ENCODE assay signal across 31 cellular contexts in the genomic region with DNA sequence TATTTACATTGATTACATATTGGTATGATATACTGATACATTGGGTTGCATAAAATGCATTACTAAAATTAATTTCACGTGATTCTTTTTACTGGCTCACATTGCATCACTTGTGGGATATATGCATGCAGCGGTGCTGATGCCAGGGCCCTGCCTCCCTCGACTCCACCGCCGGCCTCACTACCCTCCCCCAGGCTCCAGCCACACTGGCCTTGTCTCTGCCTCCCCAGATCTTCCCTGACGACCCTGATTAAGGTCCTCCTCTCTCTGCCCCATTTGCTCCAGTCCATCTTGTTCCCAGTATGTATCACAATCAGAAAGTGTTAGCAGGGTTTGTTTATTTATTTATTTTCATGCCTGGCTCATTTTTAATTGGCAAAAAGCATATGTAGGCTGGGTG.
"Had no signal": no experiment of that assay in that cellular context is flagged by ENCODE, and none has a peak within 500 bp of the region (broad histone marks: within the 10 kb centered on the region; RNA-seq: fewer than 3 reads in every experiment).

No MANE protein-coding gene starts in this region.

- H3K4me1 ChIP-seq: adrenal gland, breast epithelium, foreskin keratinocyte had no signal

- H3K36me3 Mint-ChIP-seq: activated naive CD4-positive, alpha-beta T cell treated with anti-CD3 and anti-CD28 coated beads, Interleukin-2, amount 50 U/mL, for 24 hours; activated naive CD8-positive, alpha-beta T cell treated with anti-CD3 and anti-CD28 coated beads for 36 hours; brain had no signal

- H3K4me3 Mint-ChIP-seq: activated CD8-positive, alpha-beta T cell treated with anti-CD3 and anti-CD28 coated beads for 36 hours; activated naive CD4-positive, alpha-beta T cell treated with anti-CD3 and anti-CD28 coated beads for 36 hours; activated naive CD4-positive, alpha-beta T cell treated with anti-CD3 and anti-CD28 coated beads, Interleukin-2, amount 50 U/mL, for 24 hours; activated naive CD8-positive, alpha-beta T cell treated with anti-CD3 and anti-CD28 coated beads for 36 hours; activated naive CD8-positive, alpha-beta T cell treated with anti-CD3 and anti-CD28 coated beads, Interleukin-2, amount 50 U/mL, for 24 hours; activated T-cell treated with anti-CD3 and anti-CD28 coated beads, Interleukin-2, amount 50 U/mL, for 4 hours; activated T-helper 17 cell treated with anti-CD3 and anti-CD28 coated beads, Interleukin-2, amount 50 U/mL, for 72 hours; brain; central memory CD8-positive, alpha-beta T cell; effector memory CD8-positive, alpha-beta T cell had no signal

- H3K27ac Mint-ChIP-seq: activated CD8-positive, alpha-beta T cell treated with anti-CD3 and anti-CD28 coated beads for 36 hours; activated naive CD4-positive, alpha-beta T cell treated with anti-CD3 and anti-CD28 coated beads for 36 hours; activated naive CD4-positive, alpha-beta T cell treated with anti-CD3 and anti-CD28 coated beads, Interleukin-2, amount 50 U/mL, for 24 hours; activated naive CD8-positive, alpha-beta T cell treated with anti-CD3 and anti-CD28 coated beads for 36 hours; activated naive CD8-positive, alpha-beta T cell treated with anti-CD3 and anti-CD28 coated beads, Interleukin-2, amount 50 U/mL, for 24 hours; activated T-helper 17 cell treated with anti-CD3 and anti-CD28 coated beads, Interleukin-2, amount 50 U/mL, for 72 hours; effector memory CD8-positive, alpha-beta T cell had no signal

- H3K9me3 ChIP-seq: adrenal gland, breast epithelium, esophagus muscularis mucosa, gastrocnemius medialis, heart left ventricle had no signal

- H3K27me3 ChIP-seq: adrenal gland, cardiac muscle cell, foreskin keratinocyte, heart left ventricle had no signal

- H3K27ac ChIP-seq: adrenal gland, breast epithelium, cardiac muscle cell, esophagus muscularis mucosa, foreskin keratinocyte, gastrocnemius medialis, heart left ventricle had no signal

- H3K4me3 ChIP-seq: adrenal gland, breast epithelium, cardiac muscle cell, esophagus muscularis mucosa, gastrocnemius medialis, heart left ventricle had no signal

- H3K9me3 Mint-ChIP-seq: activated CD8-positive, alpha-beta T cell treated with anti-CD3 and anti-CD28 coated beads for 36 hours; activated naive CD4-positive, alpha-beta T cell treated with anti-CD3 and anti-CD28 coated beads for 36 hours; activated naive CD4-positive, alpha-beta T cell treated with anti-CD3 and anti-CD28 coated beads, Interleukin-2, amount 50 U/mL, for 24 hours; activated naive CD8-positive, alpha-beta T cell treated with anti-CD3 and anti-CD28 coated beads for 36 hours; activated T-cell treated with anti-CD3 and anti-CD28 coated beads, Interleukin-2, amount 50 U/mL, for 4 hours; activated T-helper 17 cell treated with anti-CD3 and anti-CD28 coated beads, Interleukin-2, amount 50 U/mL, for 72 hours; effector memory CD8-positive, alpha-beta T cell had no signal

- DNase-seq: activated CD4-positive, alpha-beta T cell treated with anti-CD3 and anti-CD28 coated beads for 1 hour; activated CD4-positive, alpha-beta T cell treated with anti-CD3 and anti-CD28 coated beads for 48 hours; activated CD4-positive, alpha-beta T cell treated with anti-CD3 and anti-CD28 coated beads, Interleukin-2, amount 50 U/mL, for 1 hour; activated CD4-positive, alpha-beta T cell treated with anti-CD3 and anti-CD28 coated beads, Interleukin-2, amount 50 U/mL, for 48 hours; activated CD4-positive, CD25-positive, alpha-beta regulatory T cell; activated CD8-positive, alpha-beta memory T cell treated with anti-CD3 and anti-CD28 coated beads for 24 hours; activated CD8-positive, alpha-beta T cell treated with anti-CD3 and anti-CD28 coated beads for 36 hours; activated effector memory CD4-positive, alpha-beta T cell treated with anti-CD3 and anti-CD28 coated beads, Interleukin-2, amount 50 U/mL, for 16 hours; activated naive CD4-positive, alpha-beta T cell treated with anti-CD3 and anti-CD28 coated beads for 36 hours; activated naive CD8-positive, alpha-beta T cell treated with anti-CD3 and anti-CD28 coated beads for 36 hours; activated naive CD8-positive, alpha-beta T cell treated with anti-CD3 and anti-CD28 coated beads, Interleukin-2, amount 50 U/mL, for 24 hours; activated T-cell treated with anti-CD3 and anti-CD28 coated beads, Interleukin-2, amount 50 U/mL, for 4 hours; adrenal gland; amygdala; cortex of kidney; dermis blood vessel endothelial cell; effector CD4-positive, alpha-beta T cell; effector memory CD8-positive, alpha-beta T cell; erythroblast; foreskin keratinocyte; gastrocnemius medialis; glutamatergic neuron; heart left ventricle; T-helper 2 cell had no signal

- ATAC-seq: activated CD8-positive, alpha-beta T cell treated with anti-CD3 and anti-CD28 coated beads for 36 hours; activated naive CD8-positive, alpha-beta T cell treated with anti-CD3 and anti-CD28 coated beads, Interleukin-2, amount 50 U/mL, for 24 hours; activated T-cell treated with anti-CD3 and anti-CD28 coated beads, Interleukin-2, amount 50 U/mL, for 4 hours; activated T-helper 17 cell treated with anti-CD3 and anti-CD28 coated beads, Interleukin-2, amount 50 U/mL, for 72 hours; effector memory CD8-positive, alpha-beta T cell; foreskin keratinocyte; gastrocnemius medialis; heart left ventricle had no signal

- H3K4me1 Mint-ChIP-seq: activated naive CD4-positive, alpha-beta T cell treated with anti-CD3 and anti-CD28 coated beads, Interleukin-2, amount 50 U/mL, for 24 hours; activated naive CD8-positive, alpha-beta T cell treated with anti-CD3 and anti-CD28 coated beads for 36 hours; activated naive CD8-positive, alpha-beta T cell treated with anti-CD3 and anti-CD28 coated beads, Interleukin-2, amount 50 U/mL, for 24 hours; activated T-helper 17 cell treated with anti-CD3 and anti-CD28 coated beads, Interleukin-2, amount 50 U/mL, for 72 hours; central memory CD8-positive, alpha-beta T cell had no signal

- H3K36me3 ChIP-seq: adrenal gland, breast epithelium, cardiac muscle cell, esophagus muscularis mucosa, gastrocnemius medialis, heart left ventricle had no signal
